In genomic region chr2:241503776-241504392, GRCh38 we compare ENCODE assay signal across 20 cellular contexts. TPM values are rescaled to one million over a fixed set of nuclear protein-coding genes. Genes with fewer than 3 reads are reported as not detected.
A peak's percentile ranks its signal among the peaks of the same experiment; 100 is the strongest.
DNase-seq lines count a peak whose midpoint lies in the region; ATAC-seq and TF ChIP-seq lines count a peak whose summit lies in the region.
"Had no signal": no experiment of that assay in that cellular context is flagged by ENCODE, and none has a peak within 500 bp of the region (broad histone marks: within the 10 kb centered on the region; RNA-seq: fewer than 3 reads in every experiment).

No MANE protein-coding gene starts in this region.

- H4K91ac ChIP-seq in IMR-90 (ENCODE audit: insufficient read depth, low read depth, low read length): no peak overlapping the region

- no peaks in the 10 kb centered on the region for H3K27me3 ChIP-seq in IMR-90 (ENCODE audit: control insufficient read depth, insufficient read depth, low read length)
- H3K27me3 ChIP-seq in WERI-Rb-1 (ENCODE audit: insufficient read depth, low read depth, severe bottlenecking): no peaks in the 10 kb centered on the region
- H3K27me3 ChIP-seq in gastrocnemius medialis: no peaks in the 10 kb centered on the region
- H3K27me3 ChIP-seq in MM.1S (replicated peaks; ENCODE audit: insufficient read depth, low read length): no peaks in the 10 kb centered on the region
- H3K27me3 ChIP-seq: BE2C, MG63 had no signal

- H3K79me2 ChIP-seq in MM.1S (ENCODE audit: low read length): peaks cover 16% of the 10 kb centered on the region; the same call in 1 of the 2 replicates

- CTCF ChIA-PET in IMR-90 (lab: Yijun Ruan, JAX): interaction anchor here (0.8 kb wide), 1 partner anchor 95 kb away, joined by 3 read pairs; no protein-coding TSS in a partner anchor

- H4K20me1 ChIP-seq in IMR-90 (ENCODE audit: insufficient read depth, low read length): peaks cover 73% of the 10 kb centered on the region
- H4K20me1 ChIP-seq in MM.1S (ENCODE audit: insufficient read depth, low read length): no peaks in the 10 kb centered on the region

- H2AK5ac ChIP-seq in IMR-90 (ENCODE audit: low read depth, low read length): no peak overlapping the region

- 72% methylated on average over 6 of the region's 12 CpGs; no CpG with 5 or more reads in 1 of the 2 experiments for WGBS in IMR-90 (ENCODE audit: extremely low coverage in 2 of 2, insufficient read length in 1 of 2), 2 experiments

- H2BK15ac ChIP-seq in IMR-90 (ENCODE audit: low read depth, low read length): no peak overlapping the region

- no peak overlapping the region for H2BK5ac ChIP-seq in IMR-90 (ENCODE audit: low read depth, low read length, poor library complexity, severe bottlenecking)

- no peak for DNase-seq in IMR-90
- no peak for DNase-seq in WERI-Rb-1
- DNase-seq in myocyte (ENCODE audit: low read depth): peak; percentile 56
- no peak for DNase-seq in gastrocnemius medialis
- DNase-seq in retina: no peak
- DNase-seq in MM.1S: no peak
- DNase-seq: BE2C, DMS 273 treated with DMSO at 0.1 percent for 48 hours, DMS79, EL, KG1, MG63, NCI-H1694 treated with DMSO at 0.1 percent for 48 hours, NCI-H2081, NCI-H2227 treated with DMSO at 0.1 percent for 48 hours, NCI-H526 treated with DMSO at 0.1 percent for 48 hours, RPMI8226, SHP77 treated with DMSO at 0.1 percent for 48 hours had no signal

- no peaks in the 10 kb centered on the region for H3K9me2 ChIP-seq in MM.1S (replicated peaks; ENCODE audit: insufficient read depth, low read length)

- H2BK120ac ChIP-seq in IMR-90 (ENCODE audit: low read depth, low read length): no peak overlapping the region

- in situ Hi-C loops in IMR-90 (cut with MboI; ENCODE audit: low sequenced_read_pairs) (no loop called here), gastrocnemius medialis (cut with MboI; ENCODE audit: low sequenced_read_pairs in 4 of 4) (no loop called here)

- POLR2A ChIA-PET in IMR-90 (lab: Charles Lee; ENCODE audit: unreplicated experiment): interaction anchor here (0.5 to 0.6 kb wide), 2 partner anchors 9 to 150 kb away, joined by 5 to 23 read pairs; no protein-coding TSS in a partner anchor

- H3K36me3 ChIP-seq in IMR-90 (ENCODE audit: control insufficient read depth, insufficient read depth, low read length) (peaks cover 27% of the 10 kb centered on the region), WERI-Rb-1 (peaks cover 69% of the 10 kb centered on the region), gastrocnemius medialis (peaks cover 0 to 15% of the 10 kb centered on the region in 2 donors), MM.1S (replicated peaks; ENCODE audit: insufficient read depth, low read length) (no peaks in the 10 kb centered on the region)

- H3K9ac ChIP-seq in IMR-90 (ENCODE audit: low read depth, low read length): no peak overlapping the region
- no peak overlapping the region for H3K9ac ChIP-seq in MM.1S (ENCODE audit: low read length)

- no peak overlapping the region for H2AFZ ChIP-seq in IMR-90 (replicated peaks; ENCODE audit: low read length, poor library complexity)
- H2AFZ ChIP-seq in MM.1S (ENCODE audit: low read length): no peak overlapping the region

- H3K4me2 ChIP-seq in IMR-90 (ENCODE audit: low read depth, low read length): no peak overlapping the region
- H3K4me2 ChIP-seq in MM.1S (ENCODE audit: low read depth, low read length): no peak overlapping the region

- no peak overlapping the region for H3K56ac ChIP-seq in IMR-90 (ENCODE audit: extremely low read depth, insufficient read depth, low read length)

- peaks cover 11% of the 10 kb centered on the region for H3K4me1 ChIP-seq in IMR-90 (ENCODE audit: control insufficient read depth, insufficient read depth, low read length)
- peaks cover 74 to 83% of the 10 kb centered on the region in 2 donors for H3K4me1 ChIP-seq in gastrocnemius medialis
- peaks cover 1% of the 10 kb centered on the region for H3K4me1 ChIP-seq in MM.1S (ENCODE audit: low read length)
- H3K4me1 ChIP-seq: BE2C had no signal

- no peak for TF ChIP-seq RAD21 in IMR-90 (IDR thresholded peaks at IDR 0.05; ENCODE audit: low read length)

- ATAC-seq in IMR-90 (ENCODE audit: low read depth): no peak
- no peak for ATAC-seq in gastrocnemius medialis
- no peak for ATAC-seq in GM18519 (IDR thresholded peaks at IDR 0.05; ENCODE audit: low FRiP score, unreplicated experiment)

- no peak overlapping the region for H2BK20ac ChIP-seq in IMR-90 (ENCODE audit: low read depth, low read length)

- intact Hi-C loops in IMR-90 (cut with micrococcal nuclease): no loop called here
- intact Hi-C loops in gastrocnemius medialis (cut with DNase I; ENCODE audit: low total_unique reads): loop anchor here (2.0 kb wide), 2 partner anchors 139 to 147 kb away; partner anchors contain the start of gene FARP2

- H3K18ac ChIP-seq in IMR-90 (ENCODE audit: low read depth, low read length): no peak overlapping the region

- H4K5ac ChIP-seq in IMR-90 (ENCODE audit: low read depth, low read length): no peak overlapping the region

- TF ChIP-seq CTCF in IMR-90 (conservative IDR thresholded peaks at IDR 0.05; ENCODE audit: low read depth, low read length) (no peak), WERI-Rb-1 (IDR thresholded peaks at IDR 0.05; ENCODE audit: low read depth, low read length) (no peak), gastrocnemius medialis (IDR thresholded peaks at IDR 0.05 in 4 of 5, conservative IDR thresholded peaks at IDR 0.05 in 1 of 5) (no peak), MM.1S (IDR thresholded peaks at IDR 0.05; ENCODE audit: low read length) (no peak)

- peaks cover 26% of the 10 kb centered on the region for H3K9me1 ChIP-seq in IMR-90 (ENCODE audit: insufficient read depth, low read length)

- H4K8ac ChIP-seq in IMR-90 (ENCODE audit: low read depth in 2 of 2, low read length in 2 of 2): no peak overlapping the region

- H3K14ac ChIP-seq in IMR-90 (replicated peaks; ENCODE audit: low read depth, low read length): no peak overlapping the region

- H3K27ac ChIP-seq in IMR-90 (ENCODE audit: insufficient read depth, low read length) (no peak overlapping the region), WERI-Rb-1 (peak overlapping the region; percentile 99), gastrocnemius medialis (peak overlapping the region; percentile 93 to 98 (median 96)), MM.1S (ENCODE audit: low read length) (no peak overlapping the region)

- no peak overlapping the region for H3K4ac ChIP-seq in IMR-90 (ENCODE audit: low read depth, low read length)

- peaks cover 20 to 83% of the 10 kb centered on the region in 2 experiments for H3K79me1 ChIP-seq in IMR-90 (ENCODE audit: low read depth in 1 of 2, low read length in 2 of 2)

- TF ChIP-seq POLR2A in IMR-90 (IDR thresholded peaks at IDR 0.05; ENCODE audit: low read depth, low read length) (no peak), gastrocnemius medialis (IDR thresholded peaks at IDR 0.05) (no peak)

- H3K4me3 ChIP-seq in IMR-90 (ENCODE audit: insufficient read depth, low read depth, low read length) (no peak overlapping the region), WERI-Rb-1 (ENCODE audit: low read depth, low read length) (no peak overlapping the region), gastrocnemius medialis (no peak overlapping the region), MM.1S (ENCODE audit: low read length) (no peak overlapping the region)
- H3K4me3 ChIP-seq: MG63 had no signal

- no peaks in the 10 kb centered on the region for H3K9me3 ChIP-seq in IMR-90 (ENCODE audit: control insufficient read depth, insufficient read depth, low read length)
- H3K9me3 ChIP-seq in WERI-Rb-1 (ENCODE audit: severe bottlenecking): no peaks in the 10 kb centered on the region
- H3K9me3 ChIP-seq in gastrocnemius medialis: no peaks in the 10 kb centered on the region
- H3K9me3 ChIP-seq in MM.1S (replicated peaks; ENCODE audit: insufficient read depth, low read length): no peaks in the 10 kb centered on the region
- H3K9me3 ChIP-seq: MG63 had no signal

- H3F3A ChIP-seq in MM.1S (ENCODE audit: insufficient read depth, low read length): no peaks in the 10 kb centered on the region

- BruUV-seq in IMR-90 (replicated peaks; lab: Mats Ljungman, UMichigan): no TSS peak

- dilution Hi-C loops in IMR-90 (cut with HindIII; ENCODE audit: low sequenced_read_pairs, unreplicated experiment): no loop called here

- no peak overlapping the region for H3K23ac ChIP-seq in IMR-90 (ENCODE audit: low read depth, low read length)

- H2AK9ac ChIP-seq in IMR-90 (replicated peaks; ENCODE audit: low read depth, low read length, poor library complexity): peak overlapping the region; percentile 42

TF ChIP-seq in IMR-90, 13 proteins besides CTCF, POLR2A, EP300 and RAD21 (continues in another document):
- no peak for TF ChIP-seq MAZ (IDR thresholded peaks at IDR 0.05; ENCODE audit: borderline replicate concordance, low read depth, low read length)
- no peak for TF ChIP-seq CEBPB (IDR thresholded peaks at IDR 0.05; ENCODE audit: low read depth, low read length)
- no peak for TF ChIP-seq MXI1 (IDR thresholded peaks at IDR 0.05; ENCODE audit: borderline replicate concordance, low read depth, low read length)
- no peak for TF ChIP-seq USF2 (IDR thresholded peaks at IDR 0.05; ENCODE audit: low read depth, low read length)
- no peak for TF ChIP-seq CHD1 (IDR thresholded peaks at IDR 0.05; ENCODE audit: low read depth, low read length)
- TF ChIP-seq MAFK (IDR thresholded peaks at IDR 0.05; ENCODE audit: low read depth, low read length): no peak
- no peak for TF ChIP-seq SMC3 (IDR thresholded peaks at IDR 0.05; ENCODE audit: low read depth, low read length)
- no peak for TF ChIP-seq RFX5 (IDR thresholded peaks at IDR 0.05; ENCODE audit: low read depth, low read length)

RNA-seq across cellular contexts. Expression of gene STK25, which starts 4.5 kb away (rescaled TPM):
- total RNA-seq in IMR-90 (2012; rRNA removed) (203 and 258 TPM in 2 replicates), myocyte (565 and 642 TPM in 2 replicates), gastrocnemius medialis (100 to 1,000 TPM; 407 to 555 (median 524) TPM)
- polyA plus RNA-seq in IMR-90 (2012; rRNA removed): 392 and 417 TPM in 2 replicates
- 289 and 326 TPM in 2 replicates for polyA plus RNA-seq in IMR-90 (2012; cell fraction: cytosol; rRNA removed)
- 774 and 1,419 TPM in 2 replicates for polyA plus RNA-seq in IMR-90 (2012; cell fraction: nucleus; rRNA removed; ENCODE audit: low replicate concordance)
- 278 TPM for polyA plus RNA-seq in myocyte (2012)

RNA-seq across cellular contexts. Expression of gene BOK, which starts 54.7 kb away (rescaled TPM):
- total RNA-seq in IMR-90 (2012; rRNA removed) (13.3 and 15.8 TPM in 2 replicates), myocyte (69.7 and 114 TPM in 2 replicates), gastrocnemius medialis (1 to 10 TPM in 3 of 4 donors, under 1 TPM in 1; 0.92 to 4.7 (median 2.3) TPM)
- 34.4 and 37.4 TPM in 2 replicates for polyA plus RNA-seq in IMR-90 (2012; rRNA removed)
- 28.7 and 58.2 TPM in 2 replicates for polyA plus RNA-seq in IMR-90 (2012; cell fraction: cytosol; rRNA removed)
- polyA plus RNA-seq in IMR-90 (2012; cell fraction: nucleus; rRNA removed; ENCODE audit: low replicate concordance): 40.1 and 75.2 TPM in 2 replicates
- 69.1 TPM for polyA plus RNA-seq in myocyte (2012)
- total RNA-seq: CD8-positive, alpha-beta memory T cell had no signal
- polyA plus RNA-seq: CD8-positive, alpha-beta memory T cell had no signal

Comparison
In these comparisons a context has a peak if more than half of its experiments do, and no peak if none do; other contexts are left out.
1. H3K27ac ChIP-seq: peak in WERI-Rb-1 (single experiment) and gastrocnemius medialis (4 of 4); none in IMR-90 (single experiment) and MM.1S (single experiment).